1 cellular context compared by ENCODE assay signal in the genomic region with DNA sequence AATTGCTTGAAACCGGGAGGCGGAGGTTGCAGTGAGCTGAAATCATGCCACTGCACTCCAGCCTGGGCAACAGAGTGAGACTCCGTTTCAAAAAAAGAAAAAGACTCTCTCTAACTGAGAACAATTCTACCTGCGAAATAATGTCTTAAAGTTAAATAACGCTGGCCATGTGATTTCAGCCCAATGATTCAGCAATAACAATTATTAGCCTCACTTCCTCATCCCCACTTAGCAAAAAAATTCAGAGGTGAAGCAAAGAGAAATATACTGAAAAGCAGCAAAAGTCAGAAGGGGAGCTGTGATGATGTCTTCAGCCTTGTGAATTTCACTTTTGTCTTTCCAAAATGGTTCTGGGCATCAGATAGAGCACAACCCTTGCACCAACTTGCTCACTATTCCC.
A peak's percentile ranks its signal among the peaks of the same experiment; 100 is the strongest.
TF ChIP-seq lines count a peak whose summit lies in the region.

No MANE protein-coding gene starts in this region.

TF ChIP-seq in K562, 482 proteins besides CTCF, POLR2A, EP300 and RAD21 (continued from another document and continues in another):
- TF ChIP-seq, protein P1, sequence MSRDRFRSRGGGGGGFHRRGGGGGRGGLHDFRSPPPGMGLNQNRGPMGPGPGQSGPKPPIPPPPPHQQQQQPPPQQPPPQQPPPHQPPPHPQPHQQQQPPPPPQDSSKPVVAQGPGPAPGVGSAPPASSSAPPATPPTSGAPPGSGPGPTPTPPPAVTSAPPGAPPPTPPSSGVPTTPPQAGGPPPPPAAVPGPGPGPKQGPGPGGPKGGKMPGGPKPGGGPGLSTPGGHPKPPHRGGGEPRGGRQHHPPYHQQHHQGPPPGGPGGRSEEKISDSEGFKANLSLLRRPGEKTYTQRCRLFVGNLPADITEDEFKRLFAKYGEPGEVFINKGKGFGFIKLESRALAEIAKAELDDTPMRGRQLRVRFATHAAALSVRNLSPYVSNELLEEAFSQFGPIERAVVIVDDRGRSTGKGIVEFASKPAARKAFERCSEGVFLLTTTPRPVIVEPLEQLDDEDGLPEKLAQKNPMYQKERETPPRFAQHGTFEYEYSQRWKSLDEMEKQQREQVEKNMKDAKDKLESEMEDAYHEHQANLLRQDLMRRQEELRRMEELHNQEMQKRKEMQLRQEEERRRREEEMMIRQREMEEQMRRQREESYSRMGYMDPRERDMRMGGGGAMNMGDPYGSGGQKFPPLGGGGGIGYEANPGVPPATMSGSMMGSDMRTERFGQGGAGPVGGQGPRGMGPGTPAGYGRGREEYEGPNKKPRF (IDR thresholded peaks at IDR 0.05; ENCODE audit: low read depth, low read length) = no peak
- TF ChIP-seq HDAC8 (tag; IDR thresholded peaks at IDR 0.05) = no peak
- TF ChIP-seq ZNF124 (CRISPR knock-in tag; IDR thresholded peaks at IDR 0.05) = no peak
- peak; percentile 88 for TF ChIP-seq NFE2 (IDR thresholded peaks at IDR 0.05; ENCODE audit: low read depth)
- peak; percentile 78; the same call in 1 of the 2 replicates for TF ChIP-seq C11orf30 (IDR thresholded peaks at IDR 0.05; ENCODE audit: low read depth)
- no peak for TF ChIP-seq SIN3A (IDR thresholded peaks at IDR 0.05; ENCODE audit: borderline replicate concordance in 2 of 2, control insufficient read depth in 1 of 2, low read depth in 2 of 2, low read length in 2 of 2)
- TF ChIP-seq EGR1 (conservative IDR thresholded peaks at IDR 0.05) = no peak
- TF ChIP-seq, protein P2, sequence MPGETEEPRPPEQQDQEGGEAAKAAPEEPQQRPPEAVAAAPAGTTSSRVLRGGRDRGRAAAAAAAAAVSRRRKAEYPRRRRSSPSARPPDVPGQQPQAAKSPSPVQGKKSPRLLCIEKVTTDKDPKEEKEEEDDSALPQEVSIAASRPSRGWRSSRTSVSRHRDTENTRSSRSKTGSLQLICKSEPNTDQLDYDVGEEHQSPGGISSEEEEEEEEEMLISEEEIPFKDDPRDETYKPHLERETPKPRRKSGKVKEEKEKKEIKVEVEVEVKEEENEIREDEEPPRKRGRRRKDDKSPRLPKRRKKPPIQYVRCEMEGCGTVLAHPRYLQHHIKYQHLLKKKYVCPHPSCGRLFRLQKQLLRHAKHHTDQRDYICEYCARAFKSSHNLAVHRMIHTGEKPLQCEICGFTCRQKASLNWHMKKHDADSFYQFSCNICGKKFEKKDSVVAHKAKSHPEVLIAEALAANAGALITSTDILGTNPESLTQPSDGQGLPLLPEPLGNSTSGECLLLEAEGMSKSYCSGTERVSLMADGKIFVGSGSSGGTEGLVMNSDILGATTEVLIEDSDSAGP (CRISPR knock-in tag; IDR thresholded peaks at IDR 0.05) = no peak
- TF ChIP-seq, protein P3, sequence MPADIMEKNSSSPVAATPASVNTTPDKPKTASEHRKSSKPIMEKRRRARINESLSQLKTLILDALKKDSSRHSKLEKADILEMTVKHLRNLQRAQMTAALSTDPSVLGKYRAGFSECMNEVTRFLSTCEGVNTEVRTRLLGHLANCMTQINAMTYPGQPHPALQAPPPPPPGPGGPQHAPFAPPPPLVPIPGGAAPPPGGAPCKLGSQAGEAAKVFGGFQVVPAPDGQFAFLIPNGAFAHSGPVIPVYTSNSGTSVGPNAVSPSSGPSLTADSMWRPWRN (IDR thresholded peaks at IDR 0.05; ENCODE audit: low read depth) = no peak
- TF ChIP-seq NCOA6 (IDR thresholded peaks at IDR 0.05) = no peak
- TF ChIP-seq PRMT5 (CRISPR knock-in tag; IDR thresholded peaks at IDR 0.05) = no peak
- TF ChIP-seq HCFC1 (IDR thresholded peaks at IDR 0.05; ENCODE audit: low read depth, low read length) = no peak
- no peak for TF ChIP-seq KLF16 (IDR thresholded peaks at IDR 0.05)
- TF ChIP-seq, protein P4, sequence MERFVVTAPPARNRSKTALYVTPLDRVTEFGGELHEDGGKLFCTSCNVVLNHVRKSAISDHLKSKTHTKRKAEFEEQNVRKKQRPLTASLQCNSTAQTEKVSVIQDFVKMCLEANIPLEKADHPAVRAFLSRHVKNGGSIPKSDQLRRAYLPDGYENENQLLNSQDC (CRISPR knock-in tag; IDR thresholded peaks at IDR 0.05) = no peak
- TF ChIP-seq SIRT6 (IDR thresholded peaks at IDR 0.05; ENCODE audit: low read depth, low read length) = no peak
- TF ChIP-seq ZNF444 (CRISPR knock-in tag; IDR thresholded peaks at IDR 0.05) = no peak
- no peak for TF ChIP-seq SAFB2 (IDR thresholded peaks at IDR 0.05; ENCODE audit: borderline replicate concordance, low read depth, low read length, severe bottlenecking)
- TF ChIP-seq ZNF282 (CRISPR knock-in tag; IDR thresholded peaks at IDR 0.05) = no peak
- TF ChIP-seq, protein P5, sequence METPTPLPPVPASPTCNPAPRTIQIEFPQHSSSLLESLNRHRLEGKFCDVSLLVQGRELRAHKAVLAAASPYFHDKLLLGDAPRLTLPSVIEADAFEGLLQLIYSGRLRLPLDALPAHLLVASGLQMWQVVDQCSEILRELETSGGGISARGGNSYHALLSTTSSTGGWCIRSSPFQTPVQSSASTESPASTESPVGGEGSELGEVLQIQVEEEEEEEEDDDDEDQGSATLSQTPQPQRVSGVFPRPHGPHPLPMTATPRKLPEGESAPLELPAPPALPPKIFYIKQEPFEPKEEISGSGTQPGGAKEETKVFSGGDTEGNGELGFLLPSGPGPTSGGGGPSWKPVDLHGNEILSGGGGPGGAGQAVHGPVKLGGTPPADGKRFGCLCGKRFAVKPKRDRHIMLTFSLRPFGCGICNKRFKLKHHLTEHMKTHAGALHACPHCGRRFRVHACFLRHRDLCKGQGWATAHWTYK (CRISPR knock-in tag; IDR thresholded peaks at IDR 0.05) = no peak
- TF ChIP-seq, protein P6, sequence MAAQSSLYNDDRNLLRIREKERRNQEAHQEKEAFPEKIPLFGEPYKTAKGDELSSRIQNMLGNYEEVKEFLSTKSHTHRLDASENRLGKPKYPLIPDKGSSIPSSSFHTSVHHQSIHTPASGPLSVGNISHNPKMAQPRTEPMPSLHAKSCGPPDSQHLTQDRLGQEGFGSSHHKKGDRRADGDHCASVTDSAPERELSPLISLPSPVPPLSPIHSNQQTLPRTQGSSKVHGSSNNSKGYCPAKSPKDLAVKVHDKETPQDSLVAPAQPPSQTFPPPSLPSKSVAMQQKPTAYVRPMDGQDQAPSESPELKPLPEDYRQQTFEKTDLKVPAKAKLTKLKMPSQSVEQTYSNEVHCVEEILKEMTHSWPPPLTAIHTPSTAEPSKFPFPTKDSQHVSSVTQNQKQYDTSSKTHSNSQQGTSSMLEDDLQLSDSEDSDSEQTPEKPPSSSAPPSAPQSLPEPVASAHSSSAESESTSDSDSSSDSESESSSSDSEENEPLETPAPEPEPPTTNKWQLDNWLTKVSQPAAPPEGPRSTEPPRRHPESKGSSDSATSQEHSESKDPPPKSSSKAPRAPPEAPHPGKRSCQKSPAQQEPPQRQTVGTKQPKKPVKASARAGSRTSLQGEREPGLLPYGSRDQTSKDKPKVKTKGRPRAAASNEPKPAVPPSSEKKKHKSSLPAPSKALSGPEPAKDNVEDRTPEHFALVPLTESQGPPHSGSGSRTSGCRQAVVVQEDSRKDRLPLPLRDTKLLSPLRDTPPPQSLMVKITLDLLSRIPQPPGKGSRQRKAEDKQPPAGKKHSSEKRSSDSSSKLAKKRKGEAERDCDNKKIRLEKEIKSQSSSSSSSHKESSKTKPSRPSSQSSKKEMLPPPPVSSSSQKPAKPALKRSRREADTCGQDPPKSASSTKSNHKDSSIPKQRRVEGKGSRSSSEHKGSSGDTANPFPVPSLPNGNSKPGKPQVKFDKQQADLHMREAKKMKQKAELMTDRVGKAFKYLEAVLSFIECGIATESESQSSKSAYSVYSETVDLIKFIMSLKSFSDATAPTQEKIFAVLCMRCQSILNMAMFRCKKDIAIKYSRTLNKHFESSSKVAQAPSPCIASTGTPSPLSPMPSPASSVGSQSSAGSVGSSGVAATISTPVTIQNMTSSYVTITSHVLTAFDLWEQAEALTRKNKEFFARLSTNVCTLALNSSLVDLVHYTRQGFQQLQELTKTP (IDR thresholded peaks at IDR 0.05; ENCODE audit: low read depth in 1 of 2, partially characterized antibody in 2 of 2) = no peak
- peak; percentile 85 for TF ChIP-seq ZNF316 (IDR thresholded peaks at IDR 0.05)
- peak; percentile 55 for TF ChIP-seq MAFK (IDR thresholded peaks at IDR 0.05; ENCODE audit: low read length)
- TF ChIP-seq STAT5A (IDR thresholded peaks at IDR 0.05; ENCODE audit: borderline replicate concordance, low read length) = no peak
- TF ChIP-seq, protein P7, sequence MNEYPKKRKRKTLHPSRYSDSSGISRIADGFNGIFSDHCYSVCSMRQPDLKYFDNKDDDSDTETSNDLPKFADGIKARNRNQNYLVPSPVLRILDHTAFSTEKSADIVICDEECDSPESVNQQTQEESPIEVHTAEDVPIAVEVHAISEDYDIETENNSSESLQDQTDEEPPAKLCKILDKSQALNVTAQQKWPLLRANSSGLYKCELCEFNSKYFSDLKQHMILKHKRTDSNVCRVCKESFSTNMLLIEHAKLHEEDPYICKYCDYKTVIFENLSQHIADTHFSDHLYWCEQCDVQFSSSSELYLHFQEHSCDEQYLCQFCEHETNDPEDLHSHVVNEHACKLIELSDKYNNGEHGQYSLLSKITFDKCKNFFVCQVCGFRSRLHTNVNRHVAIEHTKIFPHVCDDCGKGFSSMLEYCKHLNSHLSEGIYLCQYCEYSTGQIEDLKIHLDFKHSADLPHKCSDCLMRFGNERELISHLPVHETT (CRISPR knock-in tag; conservative IDR thresholded peaks at IDR 0.05 in 1 of 2, IDR thresholded peaks at IDR 0.05 in 1 of 2) = no peak
- TF ChIP-seq, protein P8, sequence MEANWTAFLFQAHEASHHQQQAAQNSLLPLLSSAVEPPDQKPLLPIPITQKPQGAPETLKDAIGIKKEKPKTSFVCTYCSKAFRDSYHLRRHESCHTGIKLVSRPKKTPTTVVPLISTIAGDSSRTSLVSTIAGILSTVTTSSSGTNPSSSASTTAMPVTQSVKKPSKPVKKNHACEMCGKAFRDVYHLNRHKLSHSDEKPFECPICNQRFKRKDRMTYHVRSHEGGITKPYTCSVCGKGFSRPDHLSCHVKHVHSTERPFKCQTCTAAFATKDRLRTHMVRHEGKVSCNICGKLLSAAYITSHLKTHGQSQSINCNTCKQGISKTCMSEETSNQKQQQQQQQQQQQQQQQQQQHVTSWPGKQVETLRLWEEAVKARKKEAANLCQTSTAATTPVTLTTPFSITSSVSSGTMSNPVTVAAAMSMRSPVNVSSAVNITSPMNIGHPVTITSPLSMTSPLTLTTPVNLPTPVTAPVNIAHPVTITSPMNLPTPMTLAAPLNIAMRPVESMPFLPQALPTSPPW (CRISPR knock-in tag; IDR thresholded peaks at IDR 0.05) = no peak
- TF ChIP-seq ZNF766 (CRISPR knock-in tag; conservative IDR thresholded peaks at IDR 0.05) = 0 out of 2 replicates have a peak, but pooled peaks have one; percentile 29
- no peak for TF ChIP-seq ZNF12 (CRISPR knock-in tag; IDR thresholded peaks at IDR 0.05)
- TF ChIP-seq, protein P9, sequence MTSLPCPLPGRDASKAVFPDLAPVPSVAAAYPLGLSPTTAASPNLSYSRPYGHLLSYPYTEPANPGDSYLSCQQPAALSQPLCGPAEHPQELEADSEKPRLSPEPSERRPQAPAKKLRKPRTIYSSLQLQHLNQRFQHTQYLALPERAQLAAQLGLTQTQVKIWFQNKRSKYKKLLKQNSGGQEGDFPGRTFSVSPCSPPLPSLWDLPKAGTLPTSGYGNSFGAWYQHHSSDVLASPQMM (CRISPR knock-in tag; IDR thresholded peaks at IDR 0.05) = no peak
- no peak for TF ChIP-seq NRF1 (conservative IDR thresholded peaks at IDR 0.05 in 1 of 2, IDR thresholded peaks at IDR 0.05 in 1 of 2)
- TF ChIP-seq SPI1 (IDR thresholded peaks at IDR 0.05; ENCODE audit: borderline replicate concordance, low read depth, low read length) = peak; percentile 64; the same call in 1 of the 2 replicates
- TF ChIP-seq, protein P10, sequence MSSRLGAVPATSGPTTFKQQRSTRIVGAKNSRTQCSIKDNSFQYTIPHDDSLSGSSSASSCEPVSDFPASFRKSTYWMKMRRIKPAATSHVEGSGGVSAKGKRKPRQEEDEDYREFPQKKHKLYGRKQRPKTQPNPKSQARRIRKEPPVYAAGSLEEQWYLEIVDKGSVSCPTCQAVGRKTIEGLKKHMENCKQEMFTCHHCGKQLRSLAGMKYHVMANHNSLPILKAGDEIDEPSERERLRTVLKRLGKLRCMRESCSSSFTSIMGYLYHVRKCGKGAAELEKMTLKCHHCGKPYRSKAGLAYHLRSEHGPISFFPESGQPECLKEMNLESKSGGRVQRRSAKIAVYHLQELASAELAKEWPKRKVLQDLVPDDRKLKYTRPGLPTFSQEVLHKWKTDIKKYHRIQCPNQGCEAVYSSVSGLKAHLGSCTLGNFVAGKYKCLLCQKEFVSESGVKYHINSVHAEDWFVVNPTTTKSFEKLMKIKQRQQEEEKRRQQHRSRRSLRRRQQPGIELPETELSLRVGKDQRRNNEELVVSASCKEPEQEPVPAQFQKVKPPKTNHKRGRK (tag; IDR thresholded peaks at IDR 0.05) = no peak
- TF ChIP-seq MAFF (IDR thresholded peaks at IDR 0.05; ENCODE audit: low read length) = peak; percentile 55; the same call in 1 of the 2 replicates
- TF ChIP-seq LEF1 (IDR thresholded peaks at IDR 0.05) = no peak
- no peak for TF ChIP-seq SNIP1 (IDR thresholded peaks at IDR 0.05; ENCODE audit: low read depth)
- TF ChIP-seq ZNF239 (CRISPR knock-in tag; IDR thresholded peaks at IDR 0.05) = no peak
- peak; percentile 80 for TF ChIP-seq MAFG (tag; conservative IDR thresholded peaks at IDR 0.05)
